26 cellular contexts compared by ENCODE assay signal in genomic region chr10:92531132-92531531, GRCh38.
"Had no signal": no experiment of that assay in that cellular context is flagged by ENCODE, and none has a peak within 500 bp of the region (broad histone marks: within the 10 kb centered on the region; RNA-seq: fewer than 3 reads in every experiment).

No MANE protein-coding gene starts in this region.

- DNase-seq: activated CD4-positive, alpha-beta memory T cell treated with anti-CD3 and anti-CD28 coated beads, Interleukin-2, amount 10 ng/mL, durations not matched to agents 7 days and 5 days; activated CD4-positive, alpha-beta T cell treated with anti-CD3 and anti-CD28 coated beads for 1 hour; activated CD4-positive, alpha-beta T cell treated with anti-CD3 and anti-CD28 coated beads for 4 hours; activated CD4-positive, alpha-beta T cell treated with anti-CD3 and anti-CD28 coated beads, Interleukin-2, amount 10 ng/mL, durations not matched to agents 7 days and 5 days; activated CD4-positive, alpha-beta T cell treated with anti-CD3 and anti-CD28 coated beads, Interleukin-2, amount 50 U/mL, for 4 hours; activated CD8-positive, alpha-beta memory T cell treated with anti-CD3 and anti-CD28 coated beads, Interleukin-2, amount 50 U/mL, for 48 hours; activated gamma-delta T cell; activated naive CD4-positive, alpha-beta T cell; activated naive CD4-positive, alpha-beta T cell treated with anti-CD3 and anti-CD28 coated beads, Interleukin-2, amount 10 ng/mL, durations not matched to agents 7 days and 5 days; activated naive CD8-positive, alpha-beta T cell treated with anti-CD3 and anti-CD28 coated beads, Interleukin-2, amount 10 ng/mL, durations not matched to agents 7 days and 5 days; activated T-cell treated with anti-CD3 and anti-CD28 coated beads for 4 hours; activated T-cell treated with anti-CD3 and anti-CD28 coated beads, Interleukin-2, amount 50 U/mL, for 24 hours; activated T-cell treated with anti-CD3 and anti-CD28 coated beads, Interleukin-2, amount 50 U/mL, for 72 hours; cortex of kidney; dermis blood vessel endothelial cell; effector CD4-positive, alpha-beta T cell; effector memory CD8-positive, alpha-beta T cell; esophagus squamous epithelium; foreskin melanocyte; heart right ventricle; T-helper 2 cell had no signal

- FAIRE-seq: colon, TTC549 had no signal

- ATAC-seq: activated naive CD4-positive, alpha-beta T cell treated with anti-CD3 and anti-CD28 coated beads, Interleukin-2, amount 50 U/mL, for 72 hours; activated T-cell treated with anti-CD3 and anti-CD28 coated beads, Interleukin-2, amount 50 U/mL, for 72 hours; effector memory CD8-positive, alpha-beta T cell; gastroesophageal sphincter; heart right ventricle; WTC11 had no signal
